Comparison of ENCODE assay signal across 15 cellular contexts in genomic region chr12:92556622-92557421, GRCh38.
A peak's percentile ranks its signal among the peaks of the same experiment; 100 is the strongest.
DNase-seq lines count a peak whose midpoint lies in the region; ATAC-seq and TF ChIP-seq lines count a peak whose summit lies in the region.
"Had no signal": no experiment of that assay in that cellular context is flagged by ENCODE, and none has a peak within 500 bp of the region (broad histone marks: within the 10 kb centered on the region; RNA-seq: fewer than 3 reads in every experiment).

No MANE protein-coding gene starts in this region.

- intact Hi-C loops in activated CD4-positive, alpha-beta T cell treated with anti-CD3 and anti-CD28 coated beads, Interleukin-2, amount 10 ng/mL, durations not matched to agents 24 days and 14 days (cut with micrococcal nuclease): loop anchor here (1.0 kb wide), 2 partner anchors 9 to 87 kb away; no protein-coding TSS in a partner anchor
- intact Hi-C loops in activated B cell treated with CpG ODN at 0.5 μM for 24 hours (cut with micrococcal nuclease): loop anchor here (1.0 to 5.0 kb wide), 6 partner anchors 7 to 385 kb away; no protein-coding TSS in a partner anchor

- H3K27ac Mint-ChIP-seq in activated CD4-positive, alpha-beta T cell treated with anti-CD3 and anti-CD28 coated beads, Interleukin-2, amount 10 ng/mL, durations not matched to agents 24 days and 14 days: peak overlapping the region; percentile 91
- peak overlapping the region; percentile 90 for H3K27ac Mint-ChIP-seq in activated B cell treated with CpG ODN at 0.5 μM for 24 hours

- CTCF ChIA-PET in activated B cell treated with CpG ODN at 0.5 μM for 24 hours (lab: Charles Lee): interaction anchor here (0.9 kb wide), 1 partner anchor 745 kb away, joined by 3 read pairs; no protein-coding TSS in a partner anchor

- peak overlapping the region; percentile 76 for H3K4me3 Mint-ChIP-seq in activated CD4-positive, alpha-beta T cell treated with anti-CD3 and anti-CD28 coated beads, Interleukin-2, amount 10 ng/mL, durations not matched to agents 24 days and 14 days
- H3K4me3 Mint-ChIP-seq in activated B cell treated with CpG ODN at 0.5 μM for 24 hours: peak overlapping the region; percentile 69

- no peaks in the 10 kb centered on the region for H3K27me3 Mint-ChIP-seq in activated CD4-positive, alpha-beta T cell treated with anti-CD3 and anti-CD28 coated beads, Interleukin-2, amount 10 ng/mL, durations not matched to agents 24 days and 14 days
- no peaks in the 10 kb centered on the region for H3K27me3 Mint-ChIP-seq in activated B cell treated with CpG ODN at 0.5 μM for 24 hours

- no peak overlapping the region for H3K4me2 ChIP-seq in trophoblast cell (ENCODE audit: low read length)

- H4K12ac ChIP-seq in trophoblast cell (ENCODE audit: low read depth, low read length): no peak overlapping the region

- no peak for TF ChIP-seq CTCF in activated B cell treated with CpG ODN at 0.5 μM for 24 hours (IDR thresholded peaks at IDR 0.05)

- no peaks in the 10 kb centered on the region for H3K36me3 ChIP-seq in trophoblast cell (ENCODE audit: control insufficient read depth in 1 of 2, insufficient read depth in 2 of 2, low read length in 2 of 2)

- H3K9ac ChIP-seq in trophoblast cell (ENCODE audit: low read length): no peak overlapping the region

- no peak overlapping the region for H3K4me3 ChIP-seq in trophoblast cell (ENCODE audit: low read depth, low read length)
- H3K4me3 ChIP-seq: mucosa of descending colon had no signal

- no peaks in the 10 kb centered on the region for H3K9me3 Mint-ChIP-seq in activated CD4-positive, alpha-beta T cell treated with anti-CD3 and anti-CD28 coated beads, Interleukin-2, amount 10 ng/mL, durations not matched to agents 24 days and 14 days
- H3K9me3 Mint-ChIP-seq in activated B cell treated with CpG ODN at 0.5 μM for 24 hours: no peaks in the 10 kb centered on the region

- H3K14ac ChIP-seq in trophoblast cell (ENCODE audit: low read length): no peak overlapping the region

- no peak overlapping the region for H2BK5ac ChIP-seq in trophoblast cell (ENCODE audit: low read depth, low read length, poor library complexity)

- H3K23ac ChIP-seq in trophoblast cell (ENCODE audit: low read length): no peak overlapping the region

- H3K36me3 Mint-ChIP-seq in activated CD4-positive, alpha-beta T cell treated with anti-CD3 and anti-CD28 coated beads, Interleukin-2, amount 10 ng/mL, durations not matched to agents 24 days and 14 days (ENCODE audit: low read depth): peaks cover 29% of the 10 kb centered on the region
- H3K36me3 Mint-ChIP-seq in activated B cell treated with CpG ODN at 0.5 μM for 24 hours (ENCODE audit: low read depth): no peaks in the 10 kb centered on the region

- H3K27ac ChIP-seq in trophoblast cell (ENCODE audit: low read depth, low read length) (no peak overlapping the region), substantia nigra (ENCODE audit: low read depth, low read length, poor library complexity, severe bottlenecking) (no peak overlapping the region)

- POLR2A ChIA-PET in activated B cell treated with CpG ODN at 0.5 μM for 24 hours (lab: Charles Lee): interaction anchor here (0.7 to 3.0 kb wide), 21 partner anchors 9 to 420 kb away, joined by 3 to 28 read pairs (median 5); partner anchors contain the start of gene BTG1

- H2AFZ ChIP-seq in trophoblast cell (ENCODE audit: insufficient read depth, low read length, poor library complexity): no peak overlapping the region

- H3K4ac ChIP-seq in trophoblast cell (ENCODE audit: low read depth, low read length): no peak overlapping the region

- no peak for DNase-seq in activated CD4-positive, alpha-beta T cell treated with anti-CD3 and anti-CD28 coated beads, Interleukin-2, amount 10 ng/mL, durations not matched to agents 24 days and 14 days
- no peak for DNase-seq in activated CD4-positive, alpha-beta T cell treated with anti-CD3 and anti-CD28 coated beads, Interleukin-2, amount 50 U/mL, for 48 hours
- DNase-seq in activated B cell treated with CpG ODN at 0.5 μM for 24 hours: no peak
- DNase-seq in trophoblast cell: no peak
- DNase-seq in substantia nigra (lab: John Stamatoyannopoulos, UW): no peak
- no peak for DNase-seq in hippocampal formation (lab: John Stamatoyannopoulos, UW)
- DNase-seq: 8988T; activated effector memory CD4-positive, alpha-beta T cell treated with Interleukin-2 at 50 U/mL for 16 hours; mucosa of descending colon; NCI-H1092; NCI-H510A treated with DMSO at 0.1 percent for 48 hours; SHP77 treated with DMSO at 0.1 percent for 48 hours; stimulated activated CD4-positive, alpha-beta T cell treated with anti-CD3 and anti-CD28 coated beads, Interleukin-4, amount 100 ng/mL, for 24 hours had no signal

- peak overlapping the region; percentile 0 for H2BK12ac ChIP-seq in trophoblast cell (ENCODE audit: low read length)

- H3K9me3 ChIP-seq in trophoblast cell (ENCODE audit: insufficient read depth, low read depth, low read length): no peaks in the 10 kb centered on the region
- H3K9me3 ChIP-seq: mucosa of descending colon had no signal

- H3K18ac ChIP-seq in trophoblast cell (ENCODE audit: low read length): no peak overlapping the region

- H2BK120ac ChIP-seq in trophoblast cell (ENCODE audit: insufficient read depth, low read length, poor library complexity): no peak overlapping the region

- no peak overlapping the region for H2AK5ac ChIP-seq in trophoblast cell (ENCODE audit: low read length)

- no peak overlapping the region for H4K91ac ChIP-seq in trophoblast cell (ENCODE audit: low read depth, low read length)

- 100% methylated on average over 2 of the region's 9 CpGs for WGBS in trophoblast cell (ENCODE audit: extremely low coverage, insufficient coverage, insufficient read length)

- no peak overlapping the region for H4K8ac ChIP-seq in trophoblast cell (ENCODE audit: low read depth, low read length)

- peaks cover 9 to 14% of the 10 kb centered on the region in 2 experiments for H3K4me1 ChIP-seq in trophoblast cell (ENCODE audit: control insufficient read depth in 1 of 2, insufficient read depth in 2 of 2, low read length in 2 of 2)

- H3K79me2 ChIP-seq in trophoblast cell (ENCODE audit: control insufficient read depth, insufficient read depth, low read length, poor library complexity): no peaks in the 10 kb centered on the region

- H3K27me3 ChIP-seq in trophoblast cell (ENCODE audit: insufficient read depth, low read length): no peaks in the 10 kb centered on the region

- ATAC-seq in GM19452 (IDR thresholded peaks at IDR 0.05; ENCODE audit: unreplicated experiment) (peak; percentile 33), activated B cell treated with CpG ODN at 0.5 μM for 24 hours (ENCODE audit: low read depth) (peak; percentile 32), HG02884 (IDR thresholded peaks at IDR 0.05; ENCODE audit: unreplicated experiment) (no peak)

- H3K79me1 ChIP-seq in trophoblast cell (ENCODE audit: low read length): peaks cover 13% of the 10 kb centered on the region

- H3K4me1 Mint-ChIP-seq in activated CD4-positive, alpha-beta T cell treated with anti-CD3 and anti-CD28 coated beads, Interleukin-2, amount 10 ng/mL, durations not matched to agents 24 days and 14 days: peaks cover 57% of the 10 kb centered on the region
- H3K4me1 Mint-ChIP-seq in activated B cell treated with CpG ODN at 0.5 μM for 24 hours: peaks cover 71% of the 10 kb centered on the region
